In the genomic region with DNA sequence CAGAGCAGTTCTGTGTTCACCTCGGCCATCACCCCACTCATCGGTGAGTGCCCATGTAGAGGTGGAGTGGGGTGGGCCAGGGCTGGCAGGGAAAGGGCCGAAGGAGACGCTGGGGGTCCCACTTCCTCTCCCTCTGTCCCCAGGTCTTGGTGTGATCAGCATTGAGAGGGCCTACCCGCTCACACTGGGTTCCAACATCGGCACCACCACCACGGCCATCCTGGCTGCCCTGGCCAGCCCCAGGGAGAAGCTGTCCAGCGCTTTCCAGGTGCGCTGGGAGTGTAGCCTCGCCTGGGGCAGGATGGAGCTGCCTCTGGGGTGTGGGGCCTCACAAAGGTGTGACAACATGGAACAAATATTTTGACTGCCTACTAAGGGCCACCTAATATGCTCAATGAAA, we compare ENCODE assay signal across 9 cellular contexts. TPM values are rescaled to one million over a fixed set of nuclear protein-coding genes. Genes with fewer than 3 reads are reported as not detected.
"Had no signal": no experiment of that assay in that cellular context is flagged by ENCODE, and none has a peak within 500 bp of the region (broad histone marks: within the 10 kb centered on the region; RNA-seq: fewer than 3 reads in every experiment).

No MANE protein-coding gene starts in this region.

- ATAC-seq: HCT116, HepG2 had no signal

- DNase-seq: HFFc6 had no signal

- H3K4me2 ChIP-seq: GM23338 had no signal

- H2AFZ ChIP-seq: GM23338 had no signal

- H3K9me3 ChIP-seq: HAP-1 had no signal

- H3K36me3 ChIP-seq: HAP-1 had no signal

- H3K4me3 ChIP-seq: GM23338, HAP-1 had no signal

- H3K4me1 ChIP-seq: HAP-1 had no signal

RNA-seq across cellular contexts. Expression of a gene that starts 3.7 kb away (rescaled TPM):
- total RNA-seq: H4, H7, HepG2, HFFc6, HT1080 had no signal
- polyA plus RNA-seq: HepG2, IgD-negative memory B cell had no signal

RNA-seq across cellular contexts. Expression of a gene that starts 12.6 kb away (rescaled TPM):
- total RNA-seq: GM23338, H4, H7, HFFc6 had no signal
- polyA plus RNA-seq: GM23338, IgD-negative memory B cell had no signal
